Comparison of ENCODE assay signal across 15 cellular contexts in genomic region chr12:71655907-71656306, GRCh38. TPM values are rescaled to one million over a fixed set of nuclear protein-coding genes. Genes with fewer than 3 reads are reported as not detected.
DNase-seq lines count a peak whose midpoint lies in the region; ATAC-seq, FAIRE-seq and TF ChIP-seq lines count a peak whose summit lies in the region.
"Had no signal": no experiment of that assay in that cellular context is flagged by ENCODE, and none has a peak within 500 bp of the region (broad histone marks: within the 10 kb centered on the region; RNA-seq: fewer than 3 reads in every experiment).

No MANE protein-coding gene starts in this region.

- no CpG with 5 or more reads among the region's 1 CpG for WGBS in H9 (ENCODE audit: extremely low coverage, insufficient read length, low lambda C conversion rate)

- peaks cover 35% of the 10 kb centered on the region for H3K36me3 Mint-ChIP-seq in CD4-positive, alpha-beta T cell (ENCODE audit: low read depth)
- no peaks in the 10 kb centered on the region for H3K36me3 Mint-ChIP-seq in activated T-helper 17 cell treated with anti-CD3 and anti-CD28 coated beads, Interleukin-2, amount 50 U/mL, for 72 hours (ENCODE audit: low read depth)
- peaks cover 28 to 31% (median 29%) of the 10 kb centered on the region in 3 experiments for H3K36me3 Mint-ChIP-seq in H9 (ENCODE audit: insufficient read depth in 1 of 3, low read depth in 3 of 3)

- peaks cover 45% of the 10 kb centered on the region for H3K4me1 Mint-ChIP-seq in CD4-positive, alpha-beta T cell (ENCODE audit: low read depth)
- peaks cover 24% of the 10 kb centered on the region for H3K4me1 Mint-ChIP-seq in activated T-helper 17 cell treated with anti-CD3 and anti-CD28 coated beads, Interleukin-2, amount 50 U/mL, for 72 hours
- peaks cover 3 to 8% of the 10 kb centered on the region in 2 experiments; a peak in 3 of 4 replicates for H3K4me1 Mint-ChIP-seq in H9

- no peak for DNase-seq in CD4-positive, alpha-beta T cell
- DNase-seq in DND-41 (no peak), keratinocyte (ENCODE audit: low read depth, low spot score) (no peak), Karpas-422 (no peak), GM19238 (ENCODE audit: insufficient read length, low spot score) (no peak), H9 (no peak)
- DNase-seq: amniotic stem cell; NCI-H1930; NCI-H446 treated with DMSO at 0.1 percent for 48 hours; stimulated activated CD4-positive, alpha-beta T cell treated with anti-CD3 and anti-CD28 coated beads, Interleukin-2, amount 100 ng/mL, for 24 hours; tibial artery had no signal

- H3K9me1 ChIP-seq in keratinocyte (ENCODE audit: control insufficient read depth, extremely low read depth, insufficient read depth, low read length), result no peaks in the 10 kb centered on the region

- TF ChIP-seq CTCF in CD4-positive, alpha-beta T cell (IDR thresholded peaks at IDR 0.05), result no peak
- no peak for TF ChIP-seq CTCF in DND-41 (IDR thresholded peaks at IDR 0.05; ENCODE audit: borderline replicate concordance, extremely low read depth, low read length, poor library complexity, severe bottlenecking)
- no peak for TF ChIP-seq CTCF in keratinocyte (optimal IDR thresholded peaks at IDR 0.05 in 1 of 3, IDR thresholded peaks at IDR 0.05 in 1 of 3, conservative IDR thresholded peaks at IDR 0.05 in 1 of 3; ENCODE audit: extremely low read depth in 1 of 3, insufficient read depth in 2 of 3, low read length in 3 of 3)
- no peak for TF ChIP-seq CTCF in H9 (conservative IDR thresholded peaks at IDR 0.05)

- H3K56ac ChIP-seq in H9 (ENCODE audit: insufficient read length, low read depth, low read length), result no peak overlapping the region

- H3K14ac ChIP-seq in H9 (ENCODE audit: insufficient read depth, low read length), result no peak overlapping the region

- H3K79me2 ChIP-seq in DND-41 (ENCODE audit: insufficient read depth, low read length) (peaks cover 87% of the 10 kb centered on the region), keratinocyte (ENCODE audit: control insufficient read depth, insufficient read depth, low read length) (peaks cover 92% of the 10 kb centered on the region), Karpas-422 (ENCODE audit: low read length) (peaks cover 92% of the 10 kb centered on the region), H9 (ENCODE audit: insufficient read depth, low read length) (no peaks in the 10 kb centered on the region; the same call in 1 of the 2 replicates)

- no peak overlapping the region for H3K9ac ChIP-seq in DND-41 (ENCODE audit: low read depth, low read length)
- no peak overlapping the region for H3K9ac ChIP-seq in keratinocyte (ENCODE audit: control insufficient read depth, extremely low read depth, insufficient read depth, low read length)
- H3K9ac ChIP-seq in Karpas-422 (ENCODE audit: low read length), result no peak overlapping the region
- no peak overlapping the region for H3K9ac ChIP-seq in H9 (ENCODE audit: extremely low read depth, insufficient read length, low read length)
- H3K9ac ChIP-seq: BLaER1 had no signal

- peak overlapping the region; percentile 7 for H3K4me3 Mint-ChIP-seq in CD4-positive, alpha-beta T cell
- H3K4me3 Mint-ChIP-seq in activated T-helper 17 cell treated with anti-CD3 and anti-CD28 coated beads, Interleukin-2, amount 50 U/mL, for 72 hours, result peak overlapping the region; percentile 67
- H3K4me3 Mint-ChIP-seq in H9, result no peak overlapping the region

- no peak overlapping the region for H3T11ph ChIP-seq in H9 (ENCODE audit: low read length)

- H4K8ac ChIP-seq in H9 (replicated peaks; ENCODE audit: insufficient read length, low read depth, low read length), result no peak overlapping the region

- H3K9me3 ChIP-seq in CD4-positive, alpha-beta T cell (ENCODE audit: control insufficient read depth, low read length), result no peaks in the 10 kb centered on the region
- H3K9me3 ChIP-seq in DND-41 (ENCODE audit: insufficient read depth, low read length, severe bottlenecking) (no peaks in the 10 kb centered on the region), keratinocyte (ENCODE audit: control insufficient read depth, low read depth, low read length) (no peaks in the 10 kb centered on the region), Karpas-422 (ENCODE audit: low read length) (0 out of 2 replicates have a peak, but pooled peaks cover 6% of the 10 kb centered on the region), H9 (ENCODE audit: control insufficient read depth, low read depth, low read length) (no peaks in the 10 kb centered on the region)

- peaks cover 9% of the 10 kb centered on the region; the same call in 1 of the 2 replicates for H4K20me1 ChIP-seq in DND-41 (ENCODE audit: insufficient read depth, low read length)
- H4K20me1 ChIP-seq in keratinocyte (ENCODE audit: control insufficient read depth, extremely low read depth, insufficient read depth, low read length), result no peaks in the 10 kb centered on the region
- H4K20me1 ChIP-seq in Karpas-422 (ENCODE audit: insufficient read depth, low read depth, low read length), result no peaks in the 10 kb centered on the region
- no peaks in the 10 kb centered on the region for H4K20me1 ChIP-seq in H9 (ENCODE audit: control insufficient read depth, insufficient read depth, insufficient read length)

- CTCF ChIA-PET in CD4-positive, alpha-beta T cell (lab: Charles Lee), result no interaction called here

- H3K27me3 ChIP-seq in CD4-positive, alpha-beta T cell (ENCODE audit: control insufficient read depth, insufficient read depth, low read length), result no peaks in the 10 kb centered on the region
- H3K27me3 ChIP-seq in DND-41 (ENCODE audit: insufficient read depth, low read length, poor library complexity) (no peaks in the 10 kb centered on the region), keratinocyte (ENCODE audit: control insufficient read depth, extremely low read depth, insufficient read depth, low read length) (no peaks in the 10 kb centered on the region), Karpas-422 (ENCODE audit: low read length) (no peaks in the 10 kb centered on the region), H9 (ENCODE audit: insufficient read depth, low read length) (no peaks in the 10 kb centered on the region)
- H3K27me3 ChIP-seq: BLaER1, right atrium auricular region, tibial artery had no signal

- no peak overlapping the region for H2BK15ac ChIP-seq in H9 (ENCODE audit: low read depth, low read length)

- no peaks in the 10 kb centered on the region for H3K23me2 ChIP-seq in H9 (ENCODE audit: insufficient read length, low read depth, low read length, poor library complexity, severe bottlenecking)

- no peak overlapping the region for H2BK5ac ChIP-seq in H9 (ENCODE audit: insufficient read length, low read length)

- no peak overlapping the region for H4K5ac ChIP-seq in H9 (ENCODE audit: insufficient read length, low read depth, low read length)

- no peaks in the 10 kb centered on the region for H3K27me3 Mint-ChIP-seq in CD4-positive, alpha-beta T cell
- H3K27me3 Mint-ChIP-seq in activated T-helper 17 cell treated with anti-CD3 and anti-CD28 coated beads, Interleukin-2, amount 50 U/mL, for 72 hours, result no peaks in the 10 kb centered on the region
- no peaks in the 10 kb centered on the region for H3K27me3 Mint-ChIP-seq in H9 (ENCODE audit: low read depth)

- no peak for FAIRE-seq in keratinocyte (lab: Jason Lieb, UNC)
- FAIRE-seq: H1 had no signal

- no peaks in the 10 kb centered on the region for H3K79me1 ChIP-seq in H9 (ENCODE audit: insufficient read depth, low read depth, low read length, poor library complexity, severe bottlenecking)

- H3K36me3 ChIP-seq in DND-41 (ENCODE audit: insufficient read depth, low read length), result peaks cover 84% of the 10 kb centered on the region
- peaks cover 8 to 15% of the 10 kb centered on the region in 2 experiments for H3K36me3 ChIP-seq in keratinocyte (ENCODE audit: control insufficient read depth in 2 of 2, extremely low read depth in 1 of 2, insufficient read depth in 2 of 2, low read length in 2 of 2)
- H3K36me3 ChIP-seq in Karpas-422 (ENCODE audit: insufficient read depth, low read length), result peaks cover 91% of the 10 kb centered on the region

- H3K9me3 Mint-ChIP-seq in CD4-positive, alpha-beta T cell, result no peaks in the 10 kb centered on the region
- no peaks in the 10 kb centered on the region for H3K9me3 Mint-ChIP-seq in activated T-helper 17 cell treated with anti-CD3 and anti-CD28 coated beads, Interleukin-2, amount 50 U/mL, for 72 hours
- peaks cover 0 to 2% of the 10 kb centered on the region in 2 experiments; a peak in 3 of 5 replicates for H3K9me3 Mint-ChIP-seq in H9

- no peak overlapping the region; a peak in 1 of 4 replicates for H3K4me3 ChIP-seq in DND-41 (ENCODE audit: low read depth in 1 of 2, low read length in 2 of 2)
- no peak overlapping the region for H3K4me3 ChIP-seq in keratinocyte (ENCODE audit: control insufficient read depth in 2 of 3, extremely low read depth in 1 of 3, insufficient read depth in 2 of 3, low read depth in 1 of 3, low read length in 3 of 3)
- H3K4me3 ChIP-seq in Karpas-422 (ENCODE audit: low read length), result no peak overlapping the region
- H3K4me3 ChIP-seq: BLaER1, right atrium auricular region, tibial artery had no signal

- H2BK120ac ChIP-seq in H9 (ENCODE audit: low read depth, low read length, poor library complexity, severe bottlenecking), result no peak overlapping the region

- ATAC-seq in CD4-positive, alpha-beta T cell (ENCODE audit: poor library complexity), result no peak
- no peak for ATAC-seq in DND-41 (ENCODE audit: insufficient read depth, low read depth)
- ATAC-seq in activated T-helper 17 cell treated with anti-CD3 and anti-CD28 coated beads, Interleukin-2, amount 50 U/mL, for 72 hours (replicated peaks), result no peak

- H2BK20ac ChIP-seq in H9 (ENCODE audit: low read depth, low read length, poor library complexity, severe bottlenecking), result no peak overlapping the region

- dilution Hi-C loops in keratinocyte (cut with MboI; ENCODE audit: extremely low pct_ligation_motif_present, low sequenced_read_pairs), result no loop called here

- H3K4ac ChIP-seq in H9 (ENCODE audit: low read depth, low read length), result no peak overlapping the region

- peak overlapping the region; percentile 21; the same call in 1 of the 2 replicates for H3K4me2 ChIP-seq in DND-41 (ENCODE audit: insufficient read depth, low read length)
- H3K4me2 ChIP-seq in keratinocyte (ENCODE audit: control insufficient read depth, extremely low read depth, insufficient read depth, low read depth, low read length), result peak overlapping the region; percentile 17
- no peak overlapping the region for H3K4me2 ChIP-seq in Karpas-422 (ENCODE audit: low read depth, low read length, poor library complexity, severe bottlenecking)
- no peak overlapping the region for H3K4me2 ChIP-seq in H9 (ENCODE audit: insufficient read depth, insufficient read length, low read length)
- H3K4me2 ChIP-seq: BLaER1 had no signal

- H3K18ac ChIP-seq in H9 (ENCODE audit: insufficient read length, low read depth, low read length), result no peak overlapping the region

- no peak overlapping the region for H3K23ac ChIP-seq in H9 (ENCODE audit: insufficient read length, low read depth, low read length)

- peak overlapping the region; percentile 18 for H3K27ac Mint-ChIP-seq in CD4-positive, alpha-beta T cell
- H3K27ac Mint-ChIP-seq in activated T-helper 17 cell treated with anti-CD3 and anti-CD28 coated beads, Interleukin-2, amount 50 U/mL, for 72 hours, result peak overlapping the region; percentile 48
- no peak overlapping the region for H3K27ac Mint-ChIP-seq in H9

- H2AK5ac ChIP-seq in H9 (ENCODE audit: insufficient read length, low read length), result no peak overlapping the region

- H3K27ac ChIP-seq in CD4-positive, alpha-beta T cell (ENCODE audit: low read depth, low read length), result no peak overlapping the region
- H3K27ac ChIP-seq in DND-41 (ENCODE audit: low read length), result no peak overlapping the region
- H3K27ac ChIP-seq in keratinocyte (ENCODE audit: control insufficient read depth, insufficient read depth, low read length), result no peak overlapping the region
- no peak overlapping the region for H3K27ac ChIP-seq in Karpas-422 (ENCODE audit: low read length)
- no peak overlapping the region for H3K27ac ChIP-seq in H9 (ENCODE audit: insufficient read length, low read depth, low read length)
- H3K27ac ChIP-seq: BLaER1, right atrium auricular region, tibial artery had no signal

- H4K91ac ChIP-seq in H9 (ENCODE audit: insufficient read length, low read depth, low read length), result no peak overlapping the region

- no peaks in the 10 kb centered on the region for H3K9me2 ChIP-seq in Karpas-422 (replicated peaks; ENCODE audit: insufficient read depth, low read length)

- H2BK12ac ChIP-seq in H9 (ENCODE audit: insufficient read length, low read depth, low read length), result no peak overlapping the region

- intact Hi-C loops in CD4-positive, alpha-beta T cell (cut with DNase I, micrococcal nuclease), result loop anchor here (5.0 kb wide), 2 partner anchors 34 to 36 kb away; no protein-coding TSS in a partner anchor

- POLR2A ChIA-PET in CD4-positive, alpha-beta T cell (lab: Charles Lee), result interaction anchor here (0.9 to 1.2 kb wide), 2 partner anchors 10 to 30 kb away, joined by 3 read pairs; partner anchors contain the start of gene TMEM19

- H2AFZ ChIP-seq in DND-41 (ENCODE audit: low read depth, low read length), result no peak overlapping the region
- H2AFZ ChIP-seq in keratinocyte (ENCODE audit: control insufficient read depth, low read length), result no peak overlapping the region
- H2AFZ ChIP-seq in Karpas-422 (ENCODE audit: low read length), result no peak overlapping the region
- no peak overlapping the region for H2AFZ ChIP-seq in H9 (ENCODE audit: low read length)

- H3K4me1 ChIP-seq in DND-41 (ENCODE audit: insufficient read depth, low read length) (peaks cover 9% of the 10 kb centered on the region), keratinocyte (ENCODE audit: control insufficient read depth, extremely low read depth, insufficient read depth, low read length) (peaks cover 2% of the 10 kb centered on the region), Karpas-422 (ENCODE audit: low read length) (no peaks in the 10 kb centered on the region; the same call in 1 of the 2 replicates), H9 (ENCODE audit: insufficient read depth, low read length) (no peaks in the 10 kb centered on the region)

RNA-seq across cellular contexts. Expression of gene ZFC3H1, which starts 7.7 kb away (rescaled TPM):
- 100 to 1,000 TPM; 131 to 135 TPM for total RNA-seq in CD4-positive, alpha-beta T cell
- total RNA-seq in activated T-helper 17 cell treated with anti-CD3 and anti-CD28 coated beads, Interleukin-2, amount 50 U/mL, for 72 hours, result 100 to 1,000 TPM in 1 of 2 donors, 10 to 100 TPM in 1; 61.6 to 111 TPM
- polyA plus RNA-seq in keratinocyte, result 20.3 to 56.3 TPM (median 39.3 TPM) in 3 replicates
- 30.1 TPM for polyA plus RNA-seq in keratinocyte (2011; ENCODE audit: low read depth)
- 10.1 and 25.5 TPM in 2 replicates for polyA plus RNA-seq in keratinocyte (2011; cell fraction: cytosol; rRNA removed)
- 131 and 172 TPM in 2 replicates for polyA plus RNA-seq in keratinocyte (2011; cell fraction: nucleus; rRNA removed)
- 13.5 and 26.3 TPM in 2 replicates for polyA plus RNA-seq in keratinocyte (2012; ENCODE audit: low replicate concordance)
- 8.0 to 53.2 TPM (median 23.8 TPM) in 3 replicates for polyA minus RNA-seq in keratinocyte
- polyA minus RNA-seq in keratinocyte (2011; cell fraction: cytosol; rRNA and poly(A)+ RNA removed), result 8.2 TPM
- 52.9 and 98.6 TPM in 2 replicates for polyA minus RNA-seq in keratinocyte (2011; cell fraction: nucleus; rRNA and poly(A)+ RNA removed)
- total RNA-seq in Karpas-422 (2014; rRNA removed; shearing (Covaris generic); ENCODE audit: low replicate concordance), result 43.4 and 74.7 TPM in 2 replicates
- total RNA-seq in H9 (2021), result 24.4 and 26.4 TPM in 2 replicates

RNA-seq across cellular contexts. Expression of gene THAP2, which starts 8.2 kb away (rescaled TPM):
- total RNA-seq in CD4-positive, alpha-beta T cell, result 10 to 100 TPM; 12.1 to 12.6 TPM
- total RNA-seq in activated T-helper 17 cell treated with anti-CD3 and anti-CD28 coated beads, Interleukin-2, amount 50 U/mL, for 72 hours, result 10 to 100 TPM in 1 of 2 donors, 1 to 10 TPM in 1; 8.7 to 10.9 TPM
- 1.2 to 4.4 TPM (median 2.7 TPM) in 3 replicates for polyA plus RNA-seq in keratinocyte
- 16.3 TPM for polyA plus RNA-seq in keratinocyte (2011; ENCODE audit: low read depth)
- 1.2 and 4.6 TPM in 2 replicates for polyA plus RNA-seq in keratinocyte (2011; cell fraction: cytosol; rRNA removed)
- polyA plus RNA-seq in keratinocyte (2011; cell fraction: nucleus; rRNA removed), result 6.7 and 10.0 TPM in 2 replicates
- polyA plus RNA-seq in keratinocyte (2012; ENCODE audit: low replicate concordance), result 1.7 and 5.7 TPM in 2 replicates
- 0.69 to 1.9 TPM in 2 of 3 replicates, not detected in the other for polyA minus RNA-seq in keratinocyte
- polyA minus RNA-seq in keratinocyte (2011; cell fraction: cytosol; rRNA and poly(A)+ RNA removed), result 0.58 TPM
- polyA minus RNA-seq in keratinocyte (2011; cell fraction: nucleus; rRNA and poly(A)+ RNA removed), result 1.8 and 4.7 TPM in 2 replicates
- 3.2 and 7.2 TPM in 2 replicates for total RNA-seq in Karpas-422 (2014; rRNA removed; shearing (Covaris generic); ENCODE audit: low replicate concordance)
- 2.5 and 3.7 TPM in 2 replicates for total RNA-seq in H9 (2021)

RNA-seq across cellular contexts. Expression of gene TMEM19, which starts 30.0 kb away (rescaled TPM):
- total RNA-seq in CD4-positive, alpha-beta T cell, result 10 to 100 TPM in 1 of 2 experiments, 1 to 10 TPM in 1; 8.9 to 11.6 TPM
- 10 to 100 TPM; 16.2 to 29.7 TPM for total RNA-seq in activated T-helper 17 cell treated with anti-CD3 and anti-CD28 coated beads, Interleukin-2, amount 50 U/mL, for 72 hours
- 25.4 to 38.8 TPM (median 36.5 TPM) in 3 replicates for polyA plus RNA-seq in keratinocyte
- polyA plus RNA-seq in keratinocyte (2011; ENCODE audit: low read depth), result 3.1 TPM
- 11.2 and 18.7 TPM in 2 replicates for polyA plus RNA-seq in keratinocyte (2011; cell fraction: cytosol; rRNA removed)
- 28.0 and 35.1 TPM in 2 replicates for polyA plus RNA-seq in keratinocyte (2011; cell fraction: nucleus; rRNA removed)
- polyA plus RNA-seq in keratinocyte (2012; ENCODE audit: low replicate concordance), result 7.9 and 15.2 TPM in 2 replicates
- polyA minus RNA-seq in keratinocyte, result 8.4 to 60.1 TPM (median 58.2 TPM) in 3 replicates
- 24.4 TPM for polyA minus RNA-seq in keratinocyte (2011; cell fraction: cytosol; rRNA and poly(A)+ RNA removed)
- 39.6 and 66.4 TPM in 2 replicates for polyA minus RNA-seq in keratinocyte (2011; cell fraction: nucleus; rRNA and poly(A)+ RNA removed)
- total RNA-seq in Karpas-422 (2014; rRNA removed; shearing (Covaris generic); ENCODE audit: low replicate concordance), result 21.3 and 32.8 TPM in 2 replicates
- 17.3 and 18.4 TPM in 2 replicates for total RNA-seq in H9 (2021)

Comparison
In these comparisons a context has a peak if more than half of its experiments do, and no peak if none do; other contexts are left out.
1. H3K27ac Mint-ChIP-seq: peak in CD4-positive, alpha-beta T cell (single experiment) and activated T-helper 17 cell treated with anti-CD3 and anti-CD28 coated beads, Interleukin-2, amount 50 U/mL, for 72 hours (single experiment); none in H9 (0 of 3).
2. H3K4me3 Mint-ChIP-seq: peak in CD4-positive, alpha-beta T cell (single experiment) and activated T-helper 17 cell treated with anti-CD3 and anti-CD28 coated beads, Interleukin-2, amount 50 U/mL, for 72 hours (single experiment); none in H9 (0 of 2).
3. H3K4me2 ChIP-seq: peak in DND-41 (single experiment) and keratinocyte (single experiment); none in Karpas-422 (single experiment) and H9 (single experiment).